14 cellular contexts compared by ENCODE assay signal in genomic region chr2:101788995-101789970, GRCh38.
DNase-seq lines count a peak whose midpoint lies in the region; ATAC-seq lines count a peak whose summit lies in the region.
"Had no signal": no experiment of that assay in that cellular context is flagged by ENCODE, and none has a peak within 500 bp of the region (broad histone marks: within the 10 kb centered on the region; RNA-seq: fewer than 3 reads in every experiment).

No MANE protein-coding gene starts in this region.

- peak overlapping the region; percentile 19 for H3K4me3 Mint-ChIP-seq in activated T-cell treated with anti-CD3 and anti-CD28 coated beads, Interleukin-2, amount 50 U/mL, for 24 hours
- peak overlapping the region; percentile 9 for H3K4me3 Mint-ChIP-seq in activated T-helper 17 cell treated with anti-CD3 and anti-CD28 coated beads, Interleukin-2, amount 50 U/mL, for 72 hours
- H3K4me3 Mint-ChIP-seq in stimulated activated naive CD8-positive, alpha-beta T cell treated with anti-CD3 and anti-CD28 coated beads, Interleukin-15, amount 100 ng/mL, for 72 hours: peak overlapping the region in 1 of 2 donors; percentile 9
- H3K4me3 Mint-ChIP-seq: activated B cell treated with CpG ODN at 0.5 μM for 24 hours; dendritic cell treated with granulocyte-macrophage colony-stimulating factor and Interleukin-4, amounts not matched to agents 40 ng/mL and 50 ng/mL, for 4 days; neural progenitor cell had no signal

- H3K9me3 Mint-ChIP-seq in activated T-cell treated with anti-CD3 and anti-CD28 coated beads, Interleukin-2, amount 50 U/mL, for 24 hours: no peaks in the 10 kb centered on the region
- H3K9me3 Mint-ChIP-seq in activated T-helper 17 cell treated with anti-CD3 and anti-CD28 coated beads, Interleukin-2, amount 50 U/mL, for 72 hours: no peaks in the 10 kb centered on the region
- H3K9me3 Mint-ChIP-seq in stimulated activated naive CD8-positive, alpha-beta T cell treated with anti-CD3 and anti-CD28 coated beads, Interleukin-15, amount 100 ng/mL, for 72 hours: no peaks in the 10 kb centered on the region
- H3K9me3 Mint-ChIP-seq: activated B cell treated with CpG ODN at 0.5 μM for 24 hours; dendritic cell treated with granulocyte-macrophage colony-stimulating factor and Interleukin-4, amounts not matched to agents 40 ng/mL and 50 ng/mL, for 4 days had no signal

- no peaks in the 10 kb centered on the region; the same call in 1 of the 2 replicates for H3K9me3 ChIP-seq in SJCRH30 (replicated peaks)
- H3K9me3 ChIP-seq: spleen had no signal

- peaks cover 73% of the 10 kb centered on the region for H3K4me1 Mint-ChIP-seq in activated T-cell treated with anti-CD3 and anti-CD28 coated beads, Interleukin-2, amount 50 U/mL, for 24 hours (ENCODE audit: low read depth)
- peaks cover 31% of the 10 kb centered on the region for H3K4me1 Mint-ChIP-seq in activated T-helper 17 cell treated with anti-CD3 and anti-CD28 coated beads, Interleukin-2, amount 50 U/mL, for 72 hours
- peaks cover 67% of the 10 kb centered on the region for H3K4me1 Mint-ChIP-seq in stimulated activated naive CD8-positive, alpha-beta T cell treated with anti-CD3 and anti-CD28 coated beads, Interleukin-15, amount 100 ng/mL, for 72 hours

- in situ Hi-C loops in KBM-7 (cut with MboI; ENCODE audit: low pct_unique_long_range_greater_than_20kb, low sequenced_read_pairs): no loop called here

- H3K27me3 ChIP-seq in SJCRH30: no peaks in the 10 kb centered on the region
- H3K27me3 ChIP-seq: neural progenitor cell, spleen had no signal

- peaks cover 27% of the 10 kb centered on the region for H3K36me3 Mint-ChIP-seq in activated T-cell treated with anti-CD3 and anti-CD28 coated beads, Interleukin-2, amount 50 U/mL, for 24 hours (ENCODE audit: low read depth)
- peaks cover 25% of the 10 kb centered on the region for H3K36me3 Mint-ChIP-seq in activated T-helper 17 cell treated with anti-CD3 and anti-CD28 coated beads, Interleukin-2, amount 50 U/mL, for 72 hours (ENCODE audit: low read depth)

- peak overlapping the region; percentile 71 for H3K27ac Mint-ChIP-seq in activated T-cell treated with anti-CD3 and anti-CD28 coated beads, Interleukin-2, amount 50 U/mL, for 24 hours
- peak overlapping the region; percentile 36 for H3K27ac Mint-ChIP-seq in activated T-helper 17 cell treated with anti-CD3 and anti-CD28 coated beads, Interleukin-2, amount 50 U/mL, for 72 hours
- peak overlapping the region in 1 of 2 donors; percentile 23 for H3K27ac Mint-ChIP-seq in stimulated activated naive CD8-positive, alpha-beta T cell treated with anti-CD3 and anti-CD28 coated beads, Interleukin-15, amount 100 ng/mL, for 72 hours
- H3K27ac Mint-ChIP-seq: activated B cell treated with CpG ODN at 0.5 μM for 24 hours; dendritic cell treated with granulocyte-macrophage colony-stimulating factor and Interleukin-4, amounts not matched to agents 40 ng/mL and 50 ng/mL, for 4 days; neural progenitor cell had no signal

- peaks cover 9% of the 10 kb centered on the region for H3K36me3 ChIP-seq in SJCRH30
- H3K36me3 ChIP-seq: neural progenitor cell had no signal

- no peaks in the 10 kb centered on the region for H3K27me3 Mint-ChIP-seq in activated T-cell treated with anti-CD3 and anti-CD28 coated beads, Interleukin-2, amount 50 U/mL, for 24 hours
- H3K27me3 Mint-ChIP-seq in activated T-helper 17 cell treated with anti-CD3 and anti-CD28 coated beads, Interleukin-2, amount 50 U/mL, for 72 hours: no peaks in the 10 kb centered on the region
- H3K27me3 Mint-ChIP-seq in stimulated activated naive CD8-positive, alpha-beta T cell treated with anti-CD3 and anti-CD28 coated beads, Interleukin-15, amount 100 ng/mL, for 72 hours: no peaks in the 10 kb centered on the region
- H3K27me3 Mint-ChIP-seq: activated B cell treated with CpG ODN at 0.5 μM for 24 hours; dendritic cell treated with granulocyte-macrophage colony-stimulating factor and Interleukin-4, amounts not matched to agents 40 ng/mL and 50 ng/mL, for 4 days had no signal

- no peak overlapping the region for H3K27ac ChIP-seq in SJCRH30
- H3K27ac ChIP-seq: neural progenitor cell, spleen had no signal

- no peak overlapping the region for H3K4me3 ChIP-seq in SJCRH30
- H3K4me3 ChIP-seq: neural progenitor cell, spleen had no signal

- peaks cover 26% of the 10 kb centered on the region for H3K4me1 ChIP-seq in SJCRH30

- peak; percentile 75 for ATAC-seq in activated T-helper 17 cell treated with anti-CD3 and anti-CD28 coated beads, Interleukin-2, amount 50 U/mL, for 72 hours (replicated peaks)
- ATAC-seq in left lobe of liver: peak; percentile 76
- peak; percentile 82 for ATAC-seq in stimulated activated naive CD8-positive, alpha-beta T cell treated with anti-CD3 and anti-CD28 coated beads, Interleukin-15, amount 100 ng/mL, for 72 hours

- no peak for DNase-seq in activated T-cell treated with anti-CD3 and anti-CD28 coated beads, Interleukin-2, amount 50 U/mL, for 24 hours
- no peak for DNase-seq in activated T-cell treated with anti-CD3 and anti-CD28 coated beads, Interleukin-2, amount 50 U/mL, for 1 hour
- DNase-seq in left lobe of liver (ENCODE audit: low spot score): no peak
- no peak for DNase-seq in stimulated activated naive CD8-positive, alpha-beta T cell treated with anti-CD3 and anti-CD28 coated beads, Interleukin-15, amount 100 ng/mL, for 72 hours
- DNase-seq in KBM-7: no peak
- DNase-seq in SJCRH30: no peak
- no peak for DNase-seq in HPDE6-E6E7 (ENCODE audit: extremely low spot score)
- DNase-seq: activated B cell treated with CpG ODN at 0.5 μM for 24 hours; activated effector memory CD4-positive, alpha-beta T cell treated with anti-CD3 and anti-CD28 coated beads, Interleukin-2, amount 50 U/mL, for 16 hours; NCI-H1694 treated with DMSO at 0.1 percent for 48 hours; spleen had no signal
